ENCODE assay signal across 22 cellular contexts in the genomic region with DNA sequence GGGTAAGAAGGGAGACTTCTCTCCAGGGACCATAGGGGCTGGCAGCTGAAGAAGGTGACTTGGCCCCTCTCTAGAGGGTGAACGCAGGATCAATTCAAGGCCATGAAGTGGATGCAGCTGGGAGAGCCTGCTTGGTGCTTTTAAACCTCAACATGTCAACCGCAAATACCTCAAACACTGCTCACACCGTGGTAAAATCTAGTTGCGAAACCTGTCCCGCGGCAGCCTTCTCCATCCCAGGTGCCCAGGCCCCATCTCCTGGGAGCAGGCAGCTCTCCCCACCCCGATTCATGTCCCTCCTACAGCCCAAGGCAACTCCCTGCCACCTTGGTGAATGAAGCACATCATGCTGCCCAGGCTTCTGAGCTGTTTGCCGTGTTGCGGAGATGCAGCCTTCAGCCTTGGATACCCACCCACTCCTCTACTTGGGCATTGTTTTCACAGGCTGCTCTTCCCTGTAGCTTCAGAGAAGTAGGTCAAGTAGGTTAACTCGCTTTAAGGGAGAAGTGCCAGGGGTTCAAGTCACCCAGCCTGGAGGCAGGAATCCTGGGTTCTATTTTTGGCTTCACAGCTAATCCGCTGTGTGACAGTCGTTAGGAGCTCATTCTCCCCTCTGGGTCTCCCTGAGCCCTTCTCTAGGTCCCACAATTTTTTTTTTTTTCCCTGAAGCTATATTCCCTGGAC. TPM values are rescaled to one million over a fixed set of nuclear protein-coding genes. Genes with fewer than 3 reads are reported as not detected.
DNase-seq lines count a peak whose midpoint lies in the region; ATAC-seq and TF ChIP-seq lines count a peak whose summit lies in the region.
"Had no signal": no experiment of that assay in that cellular context is flagged by ENCODE, and none has a peak within 500 bp of the region (broad histone marks: within the 10 kb centered on the region; RNA-seq: fewer than 3 reads in every experiment).

No MANE protein-coding gene starts in this region.

- in situ Hi-C loops in gastrocnemius medialis (cut with MboI; ENCODE audit: low sequenced_read_pairs in 4 of 4) = no loop called here

- peaks cover 24 to 33% of the 10 kb centered on the region in 2 donors for H3K4me1 ChIP-seq in gastrocnemius medialis
- no peaks in the 10 kb centered on the region for H3K4me1 ChIP-seq in adrenal gland (replicated peaks in 1 of 2)
- H3K4me1 ChIP-seq: body of pancreas, vagina had no signal

- DNase-seq in ELF-1 (ENCODE audit: low read depth, low spot score) (peak; percentile 52), M059J (ENCODE audit: low read depth) (peak; percentile 26), amniotic epithelial cell (ENCODE audit: low read depth) (peak; percentile 20), gastrocnemius medialis (peak in 1 of 2 donors; percentile 31), adrenal gland (no peak)
- DNase-seq in NK-92 treated with Interleukin-12 subunit alpha and Interleukin-12 subunit beta, amount 100 ng/mL, for 24 hours (lab: John Stamatoyannopoulos, UW) = no peak
- DNase-seq: activated CD4-positive, alpha-beta T cell treated with anti-CD3 and anti-CD28 coated beads, Interleukin-2, amount 10 ng/mL, durations not matched to agents 7 days and 5 days; activated naive CD8-positive, alpha-beta T cell treated with anti-CD3 and anti-CD28 coated beads, Interleukin-2, amount 10 ng/mL, durations not matched to agents 7 days and 5 days; body of pancreas; CD4-positive, alpha-beta T cell; DMS 273 treated with DMSO at 0.1 percent for 48 hours; effector memory CD4-positive, alpha-beta T cell; H7; naive thymus-derived CD8-positive, alpha-beta T cell; NCI-H1048; NCI-H187 treated with DMSO at 0.1 percent for 48 hours; NCI-H446; right cardiac atrium; T-helper 17 cell had no signal

- peak overlapping the region; percentile 70 to 86 (median 72) for H3K27ac ChIP-seq in gastrocnemius medialis
- H3K27ac ChIP-seq in adrenal gland = no peak overlapping the region
- H3K27ac ChIP-seq: body of pancreas, vagina had no signal

- TF ChIP-seq POLR2A in gastrocnemius medialis (IDR thresholded peaks at IDR 0.05) (no peak), adrenal gland (IDR thresholded peaks at IDR 0.05) (no peak)

- TF ChIP-seq CTCF in gastrocnemius medialis (IDR thresholded peaks at IDR 0.05 in 4 of 5, conservative IDR thresholded peaks at IDR 0.05 in 1 of 5) (peak in 1 of 5 experiments; percentile 19), adrenal gland (IDR thresholded peaks at IDR 0.05) (no peak)

- peak; percentile 62 to 65 for ATAC-seq in gastrocnemius medialis
- ATAC-seq in HG02884 (IDR thresholded peaks at IDR 0.05; ENCODE audit: unreplicated experiment) = no peak
- ATAC-seq: body of pancreas; K562; naive thymus-derived CD8-positive, alpha-beta T cell; right cardiac atrium; T-helper 17 cell had no signal

- H3K4me3 ChIP-seq in gastrocnemius medialis (no peak overlapping the region), adrenal gland (no peak overlapping the region)
- H3K4me3 ChIP-seq: body of pancreas, K562, vagina had no signal

- H3K36me3 ChIP-seq in gastrocnemius medialis = no peaks in the 10 kb centered on the region
- H3K36me3 ChIP-seq in adrenal gland (replicated peaks in 1 of 2) = no peaks in the 10 kb centered on the region
- H3K36me3 ChIP-seq: vagina had no signal

- WGBS in adrenal gland, 4 donors = 82 to 92% (median 84%) methylated on average over 7 to 12 of the region's 12 CpGs

- intact Hi-C loops in gastrocnemius medialis (cut with DNase I; ENCODE audit: low total_unique reads) = no loop called here
- intact Hi-C loops in adrenal gland (cut with DNase I) = no loop called here

- H3K27me3 ChIP-seq in gastrocnemius medialis (no peaks in the 10 kb centered on the region), adrenal gland (no peaks in the 10 kb centered on the region)
- H3K27me3 ChIP-seq: body of pancreas, vagina had no signal

- H3K9me3 ChIP-seq in gastrocnemius medialis (no peaks in the 10 kb centered on the region), adrenal gland (replicated peaks in 1 of 3) (no peaks in the 10 kb centered on the region)
- H3K9me3 ChIP-seq: body of pancreas, vagina had no signal

RNA-seq across cellular contexts. Expression of gene EFR3B, which starts 6.2 kb away (rescaled TPM):
- 0.02 and 0.42 TPM in 2 replicates for total RNA-seq in M059J (2014; rRNA removed; shearing (Covaris generic))
- total RNA-seq in gastrocnemius medialis (1 to 10 TPM in 1 of 4 donors, under 1 TPM in 3; 0.29 to 1.4 (median 0.67) TPM), adrenal gland (10 to 100 TPM in 1 of 8 donors, 1 to 10 TPM in 7; 1.8 to 10.6 (median 2.4) TPM)
- 10 to 100 TPM in 1 of 3 donors, 1 to 10 TPM in 1, under 1 TPM in 1; 0.84 to 18.5 (median 2.1) TPM for polyA plus RNA-seq in adrenal gland
- total RNA-seq: K562, T-helper 17 cell had no signal
- polyA plus RNA-seq: K562 had no signal

Comparison
In these comparisons a context has a peak if more than half of its experiments do, and no peak if none do; other contexts are left out.
1. DNase-seq: peak in ELF-1 (single experiment), M059J (single experiment) and amniotic epithelial cell (single experiment); none in adrenal gland (0 of 7) and NK-92 treated with Interleukin-12 subunit alpha and Interleukin-12 subunit beta, amount 100 ng/mL, for 24 hours (single experiment).
2. H3K27ac ChIP-seq: peak in gastrocnemius medialis (4 of 4); none in adrenal gland (0 of 5).